11 cellular contexts compared by ENCODE assay signal in the genomic region with DNA sequence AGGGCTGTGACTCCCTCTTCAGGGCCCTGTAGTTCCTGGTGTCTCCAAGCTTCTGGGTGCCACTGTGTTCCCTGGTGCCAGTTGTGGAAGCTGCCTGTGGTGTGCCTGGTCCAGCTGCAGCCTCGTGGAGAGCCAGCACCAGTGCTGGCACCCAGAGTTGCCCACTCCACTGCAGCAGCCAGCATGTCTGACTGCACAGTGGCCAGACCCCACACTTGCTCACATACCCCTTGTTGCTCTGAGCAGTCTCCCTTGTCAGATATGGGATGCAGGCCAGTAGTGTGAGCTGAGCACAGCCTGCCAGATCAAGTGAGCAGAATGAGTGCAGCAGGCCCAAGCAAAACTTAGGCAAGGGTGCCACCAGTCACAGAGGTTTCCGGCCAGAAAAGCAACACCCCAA.
"Had no signal": no experiment of that assay in that cellular context is flagged by ENCODE, and none has a peak within 500 bp of the region (broad histone marks: within the 10 kb centered on the region; RNA-seq: fewer than 3 reads in every experiment).

No MANE protein-coding gene starts in this region.

- H3K27ac ChIP-seq: GM23248 had no signal

- H3K4me1 ChIP-seq: HAP-1 had no signal

- H3K4me3 ChIP-seq: GM23248, GM23338, HAP-1 had no signal

- H2AFZ ChIP-seq: GM23248, GM23338 had no signal

- FAIRE-seq: H1, H54 had no signal

- H3K36me3 ChIP-seq: HAP-1 had no signal

- DNase-seq: GM23248, GOT3, H7, H9, HCEC 1CT, HFFc6 had no signal

- H3K4me2 ChIP-seq: GM23338 had no signal

- H3K9me3 ChIP-seq: HAP-1 had no signal

- H3K9ac ChIP-seq: GM23248 had no signal

- ATAC-seq: GM23338, HCT116 had no signal
